In the genomic region with DNA sequence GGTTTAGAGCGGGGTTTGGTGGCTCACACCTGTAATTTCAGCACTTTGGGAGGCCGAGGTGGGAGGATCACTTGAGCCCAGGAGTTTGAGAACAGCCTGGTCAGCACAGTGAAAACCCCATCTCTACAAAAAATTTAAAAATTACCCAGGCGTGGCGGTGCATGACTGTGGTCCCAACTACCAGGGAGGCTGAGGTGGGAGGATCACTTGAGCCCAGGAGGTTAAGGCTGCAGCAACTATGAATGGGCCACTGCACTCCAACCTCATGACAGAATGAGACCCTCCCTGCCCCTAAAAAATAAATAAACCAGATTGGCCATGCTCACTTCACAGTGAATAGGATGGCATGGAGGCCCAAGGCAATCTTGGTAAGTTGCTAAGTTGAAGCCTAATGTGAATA, we compare ENCODE assay signal across 20 cellular contexts.
"Had no signal": no experiment of that assay in that cellular context is flagged by ENCODE, and none has a peak within 500 bp of the region (broad histone marks: within the 10 kb centered on the region; RNA-seq: fewer than 3 reads in every experiment).

No MANE protein-coding gene starts in this region.

- FAIRE-seq: bronchial epithelial cell had no signal

- H3K9me2 ChIP-seq: SK-N-SH had no signal

- H3K9ac ChIP-seq: SK-N-SH had no signal

- H3K36me3 ChIP-seq: Peyer's patch, SJCRH30, WERI-Rb-1 had no signal

- H3K9me3 ChIP-seq: Peyer's patch, SJCRH30 had no signal

- H3K4me2 ChIP-seq: SK-N-SH had no signal

- H3K4me3 ChIP-seq: Peyer's patch, SJCRH30 had no signal

- H3K27me3 ChIP-seq: Peyer's patch had no signal

- H3K27ac ChIP-seq: SJCRH30, WERI-Rb-1 had no signal

- ATAC-seq: activated CD4-positive, alpha-beta T cell treated with anti-CD3 and anti-CD28 coated beads for 36 hours had no signal

- DNase-seq: activated CD4-positive, alpha-beta memory T cell treated with anti-CD3 and anti-CD28 coated beads, Interleukin-2, amount 10 ng/mL, durations not matched to agents 7 days and 5 days; activated CD4-positive, alpha-beta T cell treated with anti-CD3 and anti-CD28 coated beads for 36 hours; activated CD4-positive, alpha-beta T cell treated with anti-CD3 and anti-CD28 coated beads, Interleukin-2, amount 50 U/mL, for 1 hour; activated CD8-positive, alpha-beta memory T cell treated with anti-CD3 and anti-CD28 coated beads, Interleukin-2, amount 50 U/mL, for 48 hours; activated T-cell treated with anti-CD3 and anti-CD28 coated beads, Interleukin-2, amount 50 U/mL, for 1 hour; aorta; Kasumi-1; NCI-H1105 treated with DMSO at 0.1 percent for 48 hours; NCI-H1436 treated with DMSO at 0.1 percent for 48 hours; NCI-H187; NCI-H2081; NCI-H446; NCI-H524; Peyer's patch; Right ventricle myocardium superior; SK-N-SH; T-helper 1 cell; WERI-Rb-1 had no signal
